In the genomic region with DNA sequence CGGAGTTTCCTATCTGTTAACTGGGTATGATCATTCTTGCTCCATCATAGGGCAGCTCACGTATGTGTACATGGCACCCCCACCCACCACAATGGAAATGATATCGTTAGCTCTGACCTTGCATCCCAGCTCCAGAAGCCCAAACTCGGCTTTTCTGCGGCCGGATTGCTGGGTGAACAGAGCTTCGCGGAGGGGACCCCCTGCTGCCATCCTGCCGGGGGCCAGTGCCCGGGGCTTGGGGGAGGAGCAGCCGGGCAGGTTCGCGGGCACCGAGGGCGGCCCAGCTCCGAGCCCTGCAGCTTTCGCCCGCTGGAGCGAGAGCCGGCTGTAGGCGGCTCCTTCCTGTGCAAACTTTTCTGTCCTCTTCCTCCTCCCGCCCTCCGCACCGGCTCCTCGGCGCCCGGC, we compare ENCODE assay signal across 8 cellular contexts. TPM values are rescaled to one million over a fixed set of nuclear protein-coding genes. Genes with fewer than 3 reads are reported as not detected.
DNase-seq lines count a peak whose midpoint lies in the region; ATAC-seq and TF ChIP-seq lines count a peak whose summit lies in the region.

No MANE protein-coding gene starts in this region.

- H3K4me1 Mint-ChIP-seq in HFFc6 (ENCODE audit: low read depth): peaks cover 16% of the 10 kb centered on the region; the same call in 1 of the 2 replicates
- peaks cover 35% of the 10 kb centered on the region for H3K4me1 Mint-ChIP-seq in activated CD4-positive, alpha-beta T cell treated with anti-CD3 and anti-CD28 coated beads for 36 hours

- no peak for TF ChIP-seq CTCF in HFFc6 (IDR thresholded peaks at IDR 0.05)
- TF ChIP-seq CTCF in MM.1S (IDR thresholded peaks at IDR 0.05; ENCODE audit: low read length): no peak

- H3K9ac ChIP-seq in MM.1S (ENCODE audit: low read length): no peak overlapping the region
- peak overlapping the region in 4 of 5 donors; percentile 38 to 65 (median 50) for H3K9ac ChIP-seq in subcutaneous abdominal adipose tissue (ENCODE audit: low read length in 5 of 5)

- no peaks in the 10 kb centered on the region for H3K9me2 ChIP-seq in MM.1S (replicated peaks; ENCODE audit: insufficient read depth, low read length)

- ATAC-seq in activated CD4-positive, alpha-beta T cell treated with anti-CD3 and anti-CD28 coated beads for 36 hours: peak; percentile 60

- H3K4me2 ChIP-seq in MM.1S (ENCODE audit: low read depth, low read length): peak overlapping the region; percentile 56; the same call in 1 of the 2 replicates

- H3K9me3 Mint-ChIP-seq in HFFc6: no peaks in the 10 kb centered on the region
- no peaks in the 10 kb centered on the region for H3K9me3 Mint-ChIP-seq in activated CD4-positive, alpha-beta T cell treated with anti-CD3 and anti-CD28 coated beads for 36 hours (ENCODE audit: low read depth)

- POLR2A ChIA-PET in activated CD4-positive, alpha-beta T cell treated with anti-CD3 and anti-CD28 coated beads for 36 hours (lab: Charles Lee): interaction anchor here (0.8 kb wide), 1 partner anchor 86 kb away, joined by 3 read pairs; a partner anchor contains a TSS

- H3K4me1 ChIP-seq in MM.1S (ENCODE audit: low read length): no peaks in the 10 kb centered on the region
- H3K4me1 ChIP-seq in ectodermal cell (ENCODE audit: control insufficient read depth, insufficient read depth, low read length): peaks cover 5% of the 10 kb centered on the region
- H3K4me1 ChIP-seq in mesodermal cell (ENCODE audit: control insufficient read depth, insufficient read depth, low read length, poor library complexity, severe bottlenecking): no peaks in the 10 kb centered on the region
- H3K4me1 ChIP-seq in subcutaneous abdominal adipose tissue (ENCODE audit: control insufficient read depth in 5 of 5, insufficient read depth in 5 of 5, low read length in 5 of 5): peaks cover 0 to 13% (median 13%) of the 10 kb centered on the region in 5 donors

- H3F3A ChIP-seq in MM.1S (ENCODE audit: insufficient read depth, low read length): no peaks in the 10 kb centered on the region

- DNase-seq in HFFc6: peak; percentile 18
- peak; percentile 33 for DNase-seq in MM.1S
- peak; percentile 71 for DNase-seq in activated CD4-positive, alpha-beta T cell treated with anti-CD3 and anti-CD28 coated beads for 36 hours
- DNase-seq in NCI-H446 treated with DMSO at 0.1 percent for 48 hours (lab: John Stamatoyannopoulos, UW): no peak

- peak overlapping the region; percentile 66 for H3K4me3 Mint-ChIP-seq in HFFc6
- H3K4me3 Mint-ChIP-seq in activated CD4-positive, alpha-beta T cell treated with anti-CD3 and anti-CD28 coated beads for 36 hours: peak overlapping the region; percentile 65

- CTCF ChIA-PET in activated CD4-positive, alpha-beta T cell treated with anti-CD3 and anti-CD28 coated beads for 36 hours (lab: Charles Lee): interaction anchor here (0.5 to 2.2 kb wide), 7 partner anchors 18 to 1062 kb away, joined by 3 to 10 read pairs (median 3); no protein-coding TSS in a partner anchor

- no peak overlapping the region for H3K27ac Mint-ChIP-seq in HFFc6
- no peak overlapping the region for H3K27ac Mint-ChIP-seq in activated CD4-positive, alpha-beta T cell treated with anti-CD3 and anti-CD28 coated beads for 36 hours

- H2AFZ ChIP-seq in MM.1S (ENCODE audit: low read length): peak overlapping the region; percentile 44; the same call in 1 of the 2 replicates

- H3K36me3 ChIP-seq in MM.1S (replicated peaks; ENCODE audit: insufficient read depth, low read length) (no peaks in the 10 kb centered on the region), ectodermal cell (ENCODE audit: control insufficient read depth, insufficient read depth, low read length) (no peaks in the 10 kb centered on the region), mesodermal cell (ENCODE audit: control insufficient read depth, insufficient read depth, low read length) (no peaks in the 10 kb centered on the region), subcutaneous abdominal adipose tissue (ENCODE audit: control insufficient read depth in 5 of 5, insufficient read depth in 5 of 5, low read length in 5 of 5) (no peaks in the 10 kb centered on the region)

- no peaks in the 10 kb centered on the region for H3K79me2 ChIP-seq in MM.1S (ENCODE audit: low read length)

- no peaks in the 10 kb centered on the region for H3K9me3 ChIP-seq in MM.1S (replicated peaks; ENCODE audit: insufficient read depth, low read length)
- H3K9me3 ChIP-seq in ectodermal cell (ENCODE audit: control insufficient read depth, low read length): no peaks in the 10 kb centered on the region
- H3K9me3 ChIP-seq in mesodermal cell (ENCODE audit: control insufficient read depth, low read length): no peaks in the 10 kb centered on the region
- no peaks in the 10 kb centered on the region for H3K9me3 ChIP-seq in subcutaneous abdominal adipose tissue (ENCODE audit: control insufficient read depth in 5 of 5, low read length in 5 of 5)

- H4K20me1 ChIP-seq in MM.1S (ENCODE audit: insufficient read depth, low read length): no peaks in the 10 kb centered on the region

- 5 to 6% methylated on average over 27 of the region's 27 CpGs for WGBS in ectodermal cell, 2 experiments
- 6 to 12% methylated on average over 14 to 26 of the region's 27 CpGs for WGBS in mesodermal cell (ENCODE audit: insufficient coverage in 2 of 2), 2 experiments

- H3K4me3 ChIP-seq in MM.1S (ENCODE audit: low read length) (peak overlapping the region; percentile 59), ectodermal cell (ENCODE audit: insufficient read depth, low read depth, low read length) (peak overlapping the region; percentile 49), mesodermal cell (ENCODE audit: extremely low read depth, insufficient read depth, low read length, poor library complexity, severe bottlenecking) (peak overlapping the region; percentile 34), subcutaneous abdominal adipose tissue (ENCODE audit: low read depth in 1 of 5, low read length in 5 of 5) (peak overlapping the region; percentile 50 to 71 (median 58))

- H3K27me3 ChIP-seq in MM.1S (replicated peaks; ENCODE audit: insufficient read depth, low read length) (no peaks in the 10 kb centered on the region), ectodermal cell (ENCODE audit: control insufficient read depth, insufficient read depth, low read length, poor library complexity, severe bottlenecking) (peaks cover 33% of the 10 kb centered on the region), subcutaneous abdominal adipose tissue (ENCODE audit: control insufficient read depth in 5 of 5, insufficient read depth in 4 of 5, low read length in 5 of 5) (peaks cover 0 to 2% (median 0%) of the 10 kb centered on the region in 5 donors)

- peak; percentile 15 for TF ChIP-seq POLR2A in GM15510 (IDR thresholded peaks at IDR 0.05; ENCODE audit: borderline replicate concordance, extremely low read depth, insufficient read length)

- H3K36me3 Mint-ChIP-seq in HFFc6 (ENCODE audit: low read depth): no peaks in the 10 kb centered on the region
- no peaks in the 10 kb centered on the region for H3K36me3 Mint-ChIP-seq in activated CD4-positive, alpha-beta T cell treated with anti-CD3 and anti-CD28 coated beads for 36 hours (ENCODE audit: low read depth)

- H3K27ac ChIP-seq in MM.1S (ENCODE audit: low read length) (no peak overlapping the region), ectodermal cell (ENCODE audit: insufficient read depth, low read depth, low read length, poor library complexity, severe bottlenecking) (no peak overlapping the region), mesodermal cell (ENCODE audit: low read depth, low read length, severe bottlenecking) (no peak overlapping the region), subcutaneous abdominal adipose tissue (ENCODE audit: low read depth, low read length) (no peak overlapping the region)

- intact Hi-C loops in activated CD4-positive, alpha-beta T cell treated with anti-CD3 and anti-CD28 coated beads for 36 hours (cut with DNase I, micrococcal nuclease): loop anchor here (2.0 to 5.0 kb wide), 3 partner anchors 26 to 86 kb away; a partner anchor contains a TSS

- H3K27me3 Mint-ChIP-seq in HFFc6 (ENCODE audit: insufficient read depth): no peaks in the 10 kb centered on the region
- H3K27me3 Mint-ChIP-seq in activated CD4-positive, alpha-beta T cell treated with anti-CD3 and anti-CD28 coated beads for 36 hours: no peaks in the 10 kb centered on the region

RNA-seq across cellular contexts. Expression of a gene that starts 24.9 kb away (rescaled TPM):
- 100 to 1,000 TPM in 4 of 6 experiments, 10 to 100 TPM in 2; 86.4 to 126 (median 121) TPM for total RNA-seq in HFFc6 (2021; fragmentation: NEBNext Ultra II Directional; extraction: Animal tissue kit (Norgen Biotek cat#: 25700))
- 1 to 10 TPM; 6.7 to 7.8 TPM for total RNA-seq in activated CD4-positive, alpha-beta T cell treated with anti-CD3 and anti-CD28 coated beads for 36 hours
- 42.3 TPM for polyA plus RNA-seq in ectodermal cell (2013, experiment 1 of 4)
- 36.4 TPM for polyA plus RNA-seq in ectodermal cell (2013, experiment 2 of 4)
- polyA plus RNA-seq in ectodermal cell (2013, experiment 3 of 4): 31.4 TPM
- 33.2 TPM for polyA plus RNA-seq in ectodermal cell (2013, experiment 4 of 4)
- 57.1 TPM for polyA plus RNA-seq in mesodermal cell (2013, experiment 1 of 2)
- 52.3 TPM for polyA plus RNA-seq in mesodermal cell (2013, experiment 2 of 2)

Comparison
In these comparisons a context has a peak if more than half of its experiments do, and no peak if none do; other contexts are left out.
1. RNA of a gene that starts 24.9 kb away (total RNA-seq): 86.4 to 126 TPM in HFFc6; 6.7 to 7.8 TPM in activated CD4-positive, alpha-beta T cell treated with anti-CD3 and anti-CD28 coated beads for 36 hours; every median in the first group is over 4 times any median in the second.
2. Peak in every context shown above with its lines, with median percentiles within 50 percentile points of each other: H3K4me3 ChIP-seq.